Comparison of ENCODE assay signal across 2 cellular contexts in the genomic region with DNA sequence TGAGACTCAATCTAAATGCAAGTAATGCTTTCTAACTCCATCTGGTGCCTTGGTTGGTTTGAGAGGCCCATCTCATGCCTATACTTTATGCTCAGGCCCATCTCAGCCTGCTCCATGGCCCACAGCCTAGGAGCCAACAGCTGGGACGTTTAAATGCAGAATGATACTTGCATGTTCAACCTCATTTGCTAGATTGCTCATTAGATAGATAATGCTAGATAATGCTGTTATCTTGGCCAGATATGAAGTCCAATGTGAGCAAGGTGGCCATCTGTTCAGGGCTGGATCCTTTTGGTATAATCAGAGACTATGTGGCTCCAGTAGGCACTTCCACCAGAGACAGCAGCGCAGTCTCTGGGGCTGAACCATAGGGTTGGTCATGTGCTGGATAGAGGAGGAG.
TF ChIP-seq lines count a peak whose summit lies in the region.

No MANE protein-coding gene starts in this region.

TF ChIP-seq in A549, 52 proteins besides CTCF, POLR2A, EP300 and RAD21 (continued from another document):
- TF ChIP-seq ELK1 (IDR thresholded peaks at IDR 0.05; ENCODE audit: low read depth, low read length), result no peak
- TF ChIP-seq BHLHE40 (IDR thresholded peaks at IDR 0.05; ENCODE audit: low read depth, low read length), result no peak
- TF ChIP-seq HOXA7 (CRISPR knock-in tag; IDR thresholded peaks at IDR 0.05), result no peak
- no peak for TF ChIP-seq CBX8 (IDR thresholded peaks at IDR 0.05)
- no peak for TF ChIP-seq EHMT2 (IDR thresholded peaks at IDR 0.05; ENCODE audit: low read depth)
- TF ChIP-seq FOSL2 (IDR thresholded peaks at IDR 0.05), result no peak
- TF ChIP-seq FOSL2 (CRISPR knock-in tag; IDR thresholded peaks at IDR 0.05), result no peak
- no peak for TF ChIP-seq PBX3 (IDR thresholded peaks at IDR 0.05)
- TF ChIP-seq HEYL (CRISPR knock-in tag; IDR thresholded peaks at IDR 0.05), result no peak
- no peak for TF ChIP-seq CEBPB (IDR thresholded peaks at IDR 0.05)
- TF ChIP-seq ZNF302 (CRISPR knock-in tag; IDR thresholded peaks at IDR 0.05), result no peak
- no peak for TF ChIP-seq JUN (IDR thresholded peaks at IDR 0.05)
- TF ChIP-seq GATA3 (IDR thresholded peaks at IDR 0.05; ENCODE audit: borderline replicate concordance), result no peak
- TF ChIP-seq, protein P1, sequence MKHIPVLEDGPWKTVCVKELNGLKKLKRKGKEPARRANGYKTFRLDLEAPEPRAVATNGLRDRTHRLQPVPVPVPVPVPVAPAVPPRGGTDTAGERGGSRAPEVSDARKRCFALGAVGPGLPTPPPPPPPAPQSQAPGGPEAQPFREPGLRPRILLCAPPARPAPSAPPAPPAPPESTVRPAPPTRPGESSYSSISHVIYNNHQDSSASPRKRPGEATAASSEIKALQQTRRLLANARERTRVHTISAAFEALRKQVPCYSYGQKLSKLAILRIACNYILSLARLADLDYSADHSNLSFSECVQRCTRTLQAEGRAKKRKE (CRISPR knock-in tag; IDR thresholded peaks at IDR 0.05; ENCODE audit: low read depth), result no peak
- no peak for TF ChIP-seq KDM1A (IDR thresholded peaks at IDR 0.05; ENCODE audit: low read depth)
- TF ChIP-seq NR3C1 (IDR thresholded peaks at IDR 0.05), result no peak
- no peak for TF ChIP-seq POLR2AphosphoS2 (conservative IDR thresholded peaks at IDR 0.05; ENCODE audit: low read length)
- TF ChIP-seq HMGXB4 (CRISPR knock-in tag; IDR thresholded peaks at IDR 0.05; ENCODE audit: borderline replicate concordance), result no peak
- no peak for TF ChIP-seq MAFK (IDR thresholded peaks at IDR 0.05; ENCODE audit: partially characterized antibody)

TF ChIP-seq in IMR-90, 13 proteins besides CTCF, POLR2A, EP300 and RAD21 (continued from another document):
- TF ChIP-seq ELK1 (IDR thresholded peaks at IDR 0.05; ENCODE audit: borderline replicate concordance, low read depth, low read length), result no peak
- TF ChIP-seq, protein P2, sequence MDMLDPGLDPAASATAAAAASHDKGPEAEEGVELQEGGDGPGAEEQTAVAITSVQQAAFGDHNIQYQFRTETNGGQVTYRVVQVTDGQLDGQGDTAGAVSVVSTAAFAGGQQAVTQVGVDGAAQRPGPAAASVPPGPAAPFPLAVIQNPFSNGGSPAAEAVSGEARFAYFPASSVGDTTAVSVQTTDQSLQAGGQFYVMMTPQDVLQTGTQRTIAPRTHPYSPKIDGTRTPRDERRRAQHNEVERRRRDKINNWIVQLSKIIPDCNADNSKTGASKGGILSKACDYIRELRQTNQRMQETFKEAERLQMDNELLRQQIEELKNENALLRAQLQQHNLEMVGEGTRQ (IDR thresholded peaks at IDR 0.05; ENCODE audit: low read depth, low read length), result no peak
- no peak for TF ChIP-seq RCOR1 (IDR thresholded peaks at IDR 0.05; ENCODE audit: insufficient replicate concordance, low read length)
- no peak for TF ChIP-seq MAFK (IDR thresholded peaks at IDR 0.05; ENCODE audit: low read depth, low read length)
- no peak for TF ChIP-seq CEBPB (IDR thresholded peaks at IDR 0.05; ENCODE audit: low read depth, low read length)
- TF ChIP-seq RFX5 (IDR thresholded peaks at IDR 0.05; ENCODE audit: low read depth, low read length), result no peak
